Comparison of ENCODE assay signal across 9 cellular contexts in genomic region chr3:100761211-100761921, GRCh38. TPM values are rescaled to one million over a fixed set of nuclear protein-coding genes. Genes with fewer than 3 reads are reported as not detected.
A peak's percentile ranks its signal among the peaks of the same experiment; 100 is the strongest.
DNase-seq lines count a peak whose midpoint lies in the region; ATAC-seq and TF ChIP-seq lines count a peak whose summit lies in the region.
"Had no signal": no experiment of that assay in that cellular context is flagged by ENCODE, and none has a peak within 500 bp of the region (broad histone marks: within the 10 kb centered on the region; RNA-seq: fewer than 3 reads in every experiment).

No MANE protein-coding gene starts in this region.

- H3K23ac ChIP-seq in IMR-90 (ENCODE audit: low read depth, low read length): no peak overlapping the region

- H3K27ac ChIP-seq in IMR-90 (ENCODE audit: insufficient read depth, low read length): no peak overlapping the region
- H3K27ac ChIP-seq in endodermal cell (ENCODE audit: low read depth, low read length): no peak overlapping the region
- H3K27ac ChIP-seq in GM23248: no peak overlapping the region

- no peak overlapping the region for H3K4me3 Mint-ChIP-seq in endodermal cell
- H3K4me3 Mint-ChIP-seq: stimulated activated naive CD8-positive, alpha-beta T cell treated with anti-CD3 and anti-CD28 coated beads, Interleukin-15, Interleukin-2, amounts not matched to agents 100 ng/mL and 50 ng/mL, for 24 hours had no signal

- H3K36me3 ChIP-seq in IMR-90 (ENCODE audit: control insufficient read depth, insufficient read depth, low read length): 0 out of 2 replicates have a peak, but pooled peaks cover 1% of the 10 kb centered on the region
- no peaks in the 10 kb centered on the region for H3K36me3 ChIP-seq in endodermal cell (ENCODE audit: control insufficient read depth, insufficient read depth, low read length)
- no peaks in the 10 kb centered on the region for H3K36me3 ChIP-seq in GM23248 (ENCODE audit: low read depth)

- TF ChIP-seq RAD21 in IMR-90 (IDR thresholded peaks at IDR 0.05; ENCODE audit: low read length): no peak

- H3K4me3 ChIP-seq in IMR-90 (ENCODE audit: insufficient read depth, low read depth, low read length) (no peak overlapping the region), endodermal cell (ENCODE audit: low read length) (no peak overlapping the region), GM23248 (no peak overlapping the region)

- POLR2A ChIA-PET in IMR-90 (lab: Charles Lee; ENCODE audit: unreplicated experiment): no interaction called here

- H3K27me3 Mint-ChIP-seq in endodermal cell (ENCODE audit: insufficient read depth): peaks cover 3% of the 10 kb centered on the region
- H3K27me3 Mint-ChIP-seq: stimulated activated naive CD8-positive, alpha-beta T cell treated with anti-CD3 and anti-CD28 coated beads, Interleukin-15, Interleukin-2, amounts not matched to agents 100 ng/mL and 50 ng/mL, for 24 hours had no signal

- H3K14ac ChIP-seq in IMR-90 (replicated peaks; ENCODE audit: low read depth, low read length): no peak overlapping the region

- H3K9me3 ChIP-seq in IMR-90 (ENCODE audit: control insufficient read depth, insufficient read depth, low read length) (no peaks in the 10 kb centered on the region), endodermal cell (ENCODE audit: control insufficient read depth, low read length) (no peaks in the 10 kb centered on the region), GM23248 (ENCODE audit: low read depth) (no peaks in the 10 kb centered on the region)

- H2AFZ ChIP-seq in IMR-90 (replicated peaks; ENCODE audit: low read length, poor library complexity): no peak overlapping the region
- no peak overlapping the region for H2AFZ ChIP-seq in GM23248

- TF ChIP-seq POLR2A in IMR-90 (IDR thresholded peaks at IDR 0.05; ENCODE audit: low read depth, low read length): no peak

- intact Hi-C loops in IMR-90 (cut with micrococcal nuclease): loop anchor here (5.0 kb wide), 1 partner anchor 36 kb away; no protein-coding TSS in a partner anchor

- no peak overlapping the region for H4K91ac ChIP-seq in IMR-90 (ENCODE audit: insufficient read depth, low read depth, low read length)

- H2BK15ac ChIP-seq in IMR-90 (ENCODE audit: low read depth, low read length): no peak overlapping the region

- TF ChIP-seq CTCF in IMR-90 (conservative IDR thresholded peaks at IDR 0.05; ENCODE audit: low read depth, low read length) (no peak), endodermal cell (conservative IDR thresholded peaks at IDR 0.05) (peak; percentile 74)

- no peak overlapping the region for H3K56ac ChIP-seq in IMR-90 (ENCODE audit: extremely low read depth, insufficient read depth, low read length)

- H3K18ac ChIP-seq in IMR-90 (ENCODE audit: low read depth, low read length): no peak overlapping the region

- H4K20me1 ChIP-seq in IMR-90 (ENCODE audit: insufficient read depth, low read length): no peaks in the 10 kb centered on the region
- no peaks in the 10 kb centered on the region for H4K20me1 ChIP-seq in GM23248 (ENCODE audit: insufficient read depth)

- dilution Hi-C loops in IMR-90 (cut with HindIII; ENCODE audit: low sequenced_read_pairs, unreplicated experiment): no loop called here

- H3K79me2 ChIP-seq in GM23248 (ENCODE audit: insufficient read depth): no peaks in the 10 kb centered on the region

- WGBS in IMR-90 (ENCODE audit: extremely low coverage in 2 of 2, insufficient read length in 1 of 2), 2 experiments: no CpG with 5 or more reads among the region's 1 CpG
- WGBS in endodermal cell (ENCODE audit: insufficient coverage in 1 of 2, insufficient read length in 1 of 2), 2 experiments: 83 to 100% methylated on average over 1 of the region's 1 CpG
- WGBS in GM23248 (ENCODE audit: low coverage in 1 of 2, low lambda C conversion rate in 2 of 2, missing lambda C conversion rate in 2 of 2), 2 experiments: 12 to 23% methylated on average over 1 of the region's 1 CpG

- H3K36me3 Mint-ChIP-seq in endodermal cell (ENCODE audit: low read depth): no peaks in the 10 kb centered on the region

- H3K27me3 ChIP-seq in IMR-90 (ENCODE audit: control insufficient read depth, insufficient read depth, low read length) (no peaks in the 10 kb centered on the region), endodermal cell (ENCODE audit: control insufficient read depth, insufficient read depth, low read length, poor library complexity, severe bottlenecking) (no peaks in the 10 kb centered on the region), GM23248 (replicated peaks; ENCODE audit: insufficient read depth) (no peaks in the 10 kb centered on the region)

- DNase-seq in NCI-H2107 treated with DMSO at 0.1 percent for 48 hours (lab: John Stamatoyannopoulos, UW; ENCODE audit: unreplicated experiment): peak; percentile 27
- no peak for DNase-seq in NCI-H2107 (lab: John Stamatoyannopoulos, UW)
- no peak for DNase-seq in IMR-90
- peak; percentile 74 for DNase-seq in endodermal cell
- no peak for DNase-seq in GM23248
- no peak for DNase-seq in NCI-H748 treated with DMSO at 0.1 percent for 48 hours (lab: John Stamatoyannopoulos, UW)
- DNase-seq in NCI-H446 treated with DMSO at 0.1 percent for 48 hours (lab: John Stamatoyannopoulos, UW): no peak

- H3K9me3 Mint-ChIP-seq in endodermal cell: no peaks in the 10 kb centered on the region

- ATAC-seq in GM21529 (IDR thresholded peaks at IDR 0.05; ENCODE audit: unreplicated experiment): peak; percentile 85
- peak; percentile 37; the same call in 1 of the 2 replicates for ATAC-seq in IMR-90 (ENCODE audit: low read depth)

- no peak overlapping the region for H4K8ac ChIP-seq in IMR-90 (ENCODE audit: low read depth in 2 of 2, low read length in 2 of 2)

- no peak overlapping the region for H2BK20ac ChIP-seq in IMR-90 (ENCODE audit: low read depth, low read length)

- CTCF ChIA-PET in IMR-90 (lab: Yijun Ruan, JAX): interaction anchor here (0.8 kb wide), 1 partner anchor 15 kb away, joined by 3 read pairs; no protein-coding TSS in a partner anchor

- no peak overlapping the region for H2AK5ac ChIP-seq in IMR-90 (ENCODE audit: low read depth, low read length)

- no peak overlapping the region for H3K4ac ChIP-seq in IMR-90 (ENCODE audit: low read depth, low read length)

- H2BK5ac ChIP-seq in IMR-90 (ENCODE audit: low read depth, low read length, poor library complexity, severe bottlenecking): no peak overlapping the region

- in situ Hi-C loops in IMR-90 (cut with MboI; ENCODE audit: low sequenced_read_pairs): no loop called here
- in situ Hi-C loops in GM23248 (cut with MboI): loop anchor here (25.0 kb wide), 1 partner anchor 426 kb away; no protein-coding TSS in a partner anchor

- peaks cover 12% of the 10 kb centered on the region for H3K4me1 Mint-ChIP-seq in endodermal cell

- no peak overlapping the region for H3K9ac ChIP-seq in IMR-90 (ENCODE audit: low read depth, low read length)
- H3K9ac ChIP-seq in endodermal cell (ENCODE audit: extremely low read depth, low read length, poor library complexity, severe bottlenecking): no peak overlapping the region
- H3K9ac ChIP-seq in GM23248: no peak overlapping the region

- no peak overlapping the region for H3K27ac Mint-ChIP-seq in endodermal cell
- H3K27ac Mint-ChIP-seq: stimulated activated naive CD8-positive, alpha-beta T cell treated with anti-CD3 and anti-CD28 coated beads, Interleukin-15, Interleukin-2, amounts not matched to agents 100 ng/mL and 50 ng/mL, for 24 hours had no signal

- peaks cover 38% of the 10 kb centered on the region for H3F3A ChIP-seq in GM23248 (ENCODE audit: insufficient read depth)

- no peaks in the 10 kb centered on the region for H3K4me1 ChIP-seq in IMR-90 (ENCODE audit: control insufficient read depth, insufficient read depth, low read length)
- H3K4me1 ChIP-seq in endodermal cell (ENCODE audit: control insufficient read depth, insufficient read depth, low read length): peaks cover 2% of the 10 kb centered on the region
- H3K4me1 ChIP-seq in GM23248 (ENCODE audit: insufficient read depth): no peaks in the 10 kb centered on the region

- H2BK120ac ChIP-seq in IMR-90 (ENCODE audit: low read depth, low read length): no peak overlapping the region

- no peaks in the 10 kb centered on the region for H3K9me1 ChIP-seq in IMR-90 (ENCODE audit: insufficient read depth, low read length)

- H4K5ac ChIP-seq in IMR-90 (ENCODE audit: low read depth, low read length): no peak overlapping the region

- no peaks in the 10 kb centered on the region for H3K9me2 ChIP-seq in GM23248 (ENCODE audit: insufficient read depth)

- H3K4me2 ChIP-seq in IMR-90 (ENCODE audit: low read depth, low read length): no peak overlapping the region
- H3K4me2 ChIP-seq in GM23248 (ENCODE audit: unreplicated experiment): no peak overlapping the region

- no TSS peak for BruUV-seq in IMR-90 (replicated peaks; lab: Mats Ljungman, UMichigan)

- no peak overlapping the region for H2AK9ac ChIP-seq in IMR-90 (replicated peaks; ENCODE audit: low read depth, low read length, poor library complexity)

- no peaks in the 10 kb centered on the region for H3K79me1 ChIP-seq in IMR-90 (ENCODE audit: low read depth in 1 of 2, low read length in 2 of 2)

TF ChIP-seq in IMR-90, 13 proteins besides CTCF, POLR2A, EP300 and RAD21 (continues in another document):
- no peak for TF ChIP-seq CHD1 (IDR thresholded peaks at IDR 0.05; ENCODE audit: low read depth, low read length)
- no peak for TF ChIP-seq MXI1 (IDR thresholded peaks at IDR 0.05; ENCODE audit: borderline replicate concordance, low read depth, low read length)
- TF ChIP-seq SMC3 (IDR thresholded peaks at IDR 0.05; ENCODE audit: low read depth, low read length): no peak
- TF ChIP-seq NFE2L2 (IDR thresholded peaks at IDR 0.05; ENCODE audit: low read depth, low read length): no peak
- no peak for TF ChIP-seq RFX5 (IDR thresholded peaks at IDR 0.05; ENCODE audit: low read depth, low read length)
- no peak for TF ChIP-seq MAZ (IDR thresholded peaks at IDR 0.05; ENCODE audit: borderline replicate concordance, low read depth, low read length)
- TF ChIP-seq MAFK (IDR thresholded peaks at IDR 0.05; ENCODE audit: low read depth, low read length): no peak
- no peak for TF ChIP-seq CEBPB (IDR thresholded peaks at IDR 0.05; ENCODE audit: low read depth, low read length)
- TF ChIP-seq RCOR1 (IDR thresholded peaks at IDR 0.05; ENCODE audit: insufficient replicate concordance, low read length): no peak

RNA-seq across cellular contexts. Expression of gene TFG, which starts 52.1 kb away (rescaled TPM):
- total RNA-seq in IMR-90 (2012; rRNA removed): 47.7 and 69.7 TPM in 2 replicates
- polyA plus RNA-seq in IMR-90 (2012; rRNA removed): 129 and 165 TPM in 2 replicates
- 57.2 and 127 TPM in 2 replicates for polyA plus RNA-seq in IMR-90 (2012; cell fraction: cytosol; rRNA removed)
- 101 and 131 TPM in 2 replicates for polyA plus RNA-seq in IMR-90 (2012; cell fraction: nucleus; rRNA removed; ENCODE audit: low replicate concordance)
- total RNA-seq in endodermal cell: 100 to 1,000 TPM; 102 to 137 TPM
- polyA plus RNA-seq in endodermal cell (2013, experiment 1 of 2): 142 TPM
- polyA plus RNA-seq in endodermal cell (2013, experiment 2 of 2): 139 TPM
- 152 and 157 TPM in 2 replicates for total RNA-seq in GM23248 (2014; rRNA removed; shearing (Covaris generic))
- polyA plus RNA-seq in GM23248 (2016; fragmentation: Nextera tagmentation; extraction: Ambion mirVana): 241 and 245 TPM in 2 replicates

Comparison
In these comparisons a context has a peak if more than half of its experiments do, and no peak if none do; other contexts are left out.
1. DNase-seq: peak in NCI-H2107 treated with DMSO at 0.1 percent for 48 hours (single experiment) and endodermal cell (single experiment); none in NCI-H2107 (single experiment), IMR-90 (single experiment), GM23248 (single experiment), NCI-H748 treated with DMSO at 0.1 percent for 48 hours (single experiment) and NCI-H446 treated with DMSO at 0.1 percent for 48 hours (single experiment).